ENCODE assay signal across 18 cellular contexts in genomic region chr2:144432014-144432413, GRCh38.
DNase-seq lines count a peak whose midpoint lies in the region; ATAC-seq and TF ChIP-seq lines count a peak whose summit lies in the region.
"Had no signal": no experiment of that assay in that cellular context is flagged by ENCODE, and none has a peak within 500 bp of the region (broad histone marks: within the 10 kb centered on the region; RNA-seq: fewer than 3 reads in every experiment).

No MANE protein-coding gene starts in this region.

- H3K27me3 ChIP-seq in right atrium auricular region = no peaks in the 10 kb centered on the region
- no peaks in the 10 kb centered on the region for H3K27me3 ChIP-seq in right cardiac atrium (ENCODE audit: control insufficient read depth, insufficient read depth)
- no peaks in the 10 kb centered on the region for H3K27me3 ChIP-seq in gastroesophageal sphincter
- H3K27me3 ChIP-seq in skeletal muscle tissue (ENCODE audit: control insufficient read depth in 3 of 3, insufficient read depth in 3 of 3, low read length in 3 of 3) = no peaks in the 10 kb centered on the region
- H3K27me3 ChIP-seq: right lobe of liver, thyroid gland had no signal

- TF ChIP-seq POLR2A in gastroesophageal sphincter (IDR thresholded peaks at IDR 0.05) = no peak

- H3K4me3 ChIP-seq in right atrium auricular region (no peak overlapping the region), right cardiac atrium (ENCODE audit: low read length) (no peak overlapping the region), gastroesophageal sphincter (no peak overlapping the region), skeletal muscle tissue (ENCODE audit: low read length in 3 of 3) (no peak overlapping the region)
- H3K4me3 ChIP-seq: A549, lung, right lobe of liver, thyroid gland had no signal

- H3K4me1 ChIP-seq in right atrium auricular region (peaks cover 0 to 46% of the 10 kb centered on the region in 2 donors), right cardiac atrium (ENCODE audit: control insufficient read depth, insufficient read depth, low read length) (peaks cover 3% of the 10 kb centered on the region), gastroesophageal sphincter (peaks cover 0 to 13% (median 3%) of the 10 kb centered on the region in 3 donors), skeletal muscle tissue (ENCODE audit: control insufficient read depth in 3 of 3, insufficient read depth in 3 of 3, low read length in 3 of 3) (peaks cover 2 to 20% (median 14%) of the 10 kb centered on the region in 3 donors)
- H3K4me1 ChIP-seq: right lobe of liver had no signal

- H3K27ac ChIP-seq in right atrium auricular region = peak overlapping the region; percentile 77 to 92
- no peak overlapping the region for H3K27ac ChIP-seq in right cardiac atrium (ENCODE audit: low read length)
- H3K27ac ChIP-seq in gastroesophageal sphincter = peak overlapping the region in 3 of 4 donors; percentile 18 to 61 (median 21)
- peak overlapping the region; percentile 2 for H3K27ac ChIP-seq in skeletal muscle tissue (ENCODE audit: low read depth, low read length)
- H3K27ac ChIP-seq: A549, C4-2B, right lobe of liver had no signal

- WGBS in right cardiac atrium = 53% methylated on average over 3 of the region's 3 CpGs
- WGBS in gastroesophageal sphincter (ENCODE audit: low coverage in 1 of 2), 2 donors = 77 to 84% methylated on average over 3 of the region's 3 CpGs

- H3K9ac ChIP-seq in skeletal muscle tissue (ENCODE audit: low read depth in 1 of 3, low read length in 3 of 3) = no peak overlapping the region

- ATAC-seq in right cardiac atrium (no peak), gastroesophageal sphincter (no peak), GM21423 (IDR thresholded peaks at IDR 0.05; ENCODE audit: unreplicated experiment) (no peak), GM21447 (IDR thresholded peaks at IDR 0.05; ENCODE audit: unreplicated experiment) (no peak), GM18520 (IDR thresholded peaks at IDR 0.05; ENCODE audit: unreplicated experiment) (no peak), HG03460 (IDR thresholded peaks at IDR 0.05; ENCODE audit: unreplicated experiment) (no peak)
- ATAC-seq: A549; naive thymus-derived CD8-positive, alpha-beta T cell; right lobe of liver had no signal

- intact Hi-C loops in right cardiac atrium (cut with DNase I) = no loop called here

- H3K9me3 ChIP-seq in right atrium auricular region = no peaks in the 10 kb centered on the region
- H3K9me3 ChIP-seq in right cardiac atrium (ENCODE audit: control insufficient read depth, low read length) = no peaks in the 10 kb centered on the region
- H3K9me3 ChIP-seq in gastroesophageal sphincter = no peaks in the 10 kb centered on the region
- no peaks in the 10 kb centered on the region for H3K9me3 ChIP-seq in skeletal muscle tissue (ENCODE audit: control insufficient read depth in 3 of 3, low read length in 3 of 3)
- H3K9me3 ChIP-seq: A549, right lobe of liver, thyroid gland had no signal

- H3K36me3 ChIP-seq in right atrium auricular region (peaks cover 16% of the 10 kb centered on the region), gastroesophageal sphincter (no peaks in the 10 kb centered on the region), skeletal muscle tissue (ENCODE audit: control insufficient read depth in 3 of 3, insufficient read depth in 3 of 3, low read length in 3 of 3) (peaks cover 0 to 13% (median 6%) of the 10 kb centered on the region in 3 donors)
- H3K36me3 ChIP-seq: right lobe of liver, thyroid gland had no signal

- DNase-seq in right atrium auricular region (ENCODE audit: low spot score) (no peak), right cardiac atrium (no peak)
- DNase-seq: activated CD4-positive, alpha-beta T cell treated with anti-CD3 and anti-CD28 coated beads, Interleukin-2, amount 50 U/mL, for 1 hour; HCEC 1CT; naive thymus-derived CD8-positive, alpha-beta T cell; NCI-H1436 treated with DMSO at 0.1 percent for 48 hours; NCI-H226; right lobe of liver had no signal

- no peak for TF ChIP-seq EP300 in gastroesophageal sphincter (IDR thresholded peaks at IDR 0.05)

- no peak for TF ChIP-seq CTCF in right atrium auricular region (IDR thresholded peaks at IDR 0.05)
- TF ChIP-seq CTCF in gastroesophageal sphincter (IDR thresholded peaks at IDR 0.05) = no peak
